Comparison of ENCODE assay signal across 2 cellular contexts in the genomic region with DNA sequence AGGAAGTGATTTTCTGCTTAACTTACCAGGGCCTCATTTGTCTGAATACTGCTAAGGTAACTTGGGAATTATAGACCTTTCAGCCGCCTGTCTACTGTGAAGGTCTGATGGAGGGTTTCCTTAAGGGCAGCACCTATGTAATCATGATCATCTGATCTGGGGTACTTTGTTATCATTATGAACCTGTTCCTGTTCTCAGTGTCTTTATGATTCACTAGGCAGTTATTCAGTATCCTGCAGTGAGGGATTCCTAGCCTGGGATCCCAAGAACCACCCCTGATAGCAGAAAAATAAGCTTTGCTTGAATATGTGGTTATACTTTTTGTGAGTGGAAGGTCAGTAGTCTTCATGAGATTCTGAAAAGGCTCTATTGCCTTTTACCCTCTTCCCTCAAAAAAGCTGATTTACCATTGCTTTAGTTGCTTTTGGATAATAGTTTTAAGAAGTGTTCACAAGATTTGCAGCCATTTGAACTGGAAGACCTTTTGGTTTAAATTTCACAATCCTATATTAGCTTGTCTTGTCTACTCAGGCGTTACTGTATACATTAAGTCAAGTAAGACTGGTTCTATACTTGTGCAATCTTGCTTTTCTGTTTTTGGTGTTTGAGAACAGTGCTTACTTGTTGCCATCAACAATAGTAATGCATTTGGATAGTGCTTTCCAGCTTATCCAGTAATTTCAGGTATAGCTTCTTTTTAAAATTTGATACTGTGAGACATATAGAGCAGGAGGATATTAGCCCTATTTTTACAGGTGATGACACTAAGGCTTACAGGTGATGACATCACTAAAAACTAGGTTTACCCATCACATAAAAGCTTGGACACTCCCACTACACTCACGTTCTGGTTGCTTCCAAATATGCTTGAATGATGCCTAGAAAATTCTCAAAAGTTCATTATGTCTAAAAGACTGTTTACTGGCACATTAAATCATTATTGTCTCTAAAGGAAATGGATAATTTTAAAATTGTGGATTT.
A peak's percentile ranks its signal among the peaks of the same experiment; 100 is the strongest.
TF ChIP-seq lines count a peak whose summit lies in the region.

No MANE protein-coding gene starts in this region.

TF ChIP-seq in GM23338, 12 proteins besides CTCF, POLR2A, EP300 and RAD21:
- no peak for TF ChIP-seq CREB1 (CRISPR knock-in tag; IDR thresholded peaks at IDR 0.05; ENCODE audit: low read depth)
- TF ChIP-seq EZH2phosphoT487 (IDR thresholded peaks at IDR 0.05; ENCODE audit: unreplicated experiment) = no peak
- no peak for TF ChIP-seq POLR2AphosphoS5 (IDR thresholded peaks at IDR 0.05; ENCODE audit: low read depth)
- no peak for TF ChIP-seq ZNF114 (CRISPR knock-in tag; IDR thresholded peaks at IDR 0.05)
- no peak for TF ChIP-seq STAT1 (IDR thresholded peaks at IDR 0.05; ENCODE audit: unreplicated experiment)
- TF ChIP-seq ZNF331 (CRISPR knock-in tag; IDR thresholded peaks at IDR 0.05; ENCODE audit: low read depth) = no peak
- TF ChIP-seq, protein P1, sequence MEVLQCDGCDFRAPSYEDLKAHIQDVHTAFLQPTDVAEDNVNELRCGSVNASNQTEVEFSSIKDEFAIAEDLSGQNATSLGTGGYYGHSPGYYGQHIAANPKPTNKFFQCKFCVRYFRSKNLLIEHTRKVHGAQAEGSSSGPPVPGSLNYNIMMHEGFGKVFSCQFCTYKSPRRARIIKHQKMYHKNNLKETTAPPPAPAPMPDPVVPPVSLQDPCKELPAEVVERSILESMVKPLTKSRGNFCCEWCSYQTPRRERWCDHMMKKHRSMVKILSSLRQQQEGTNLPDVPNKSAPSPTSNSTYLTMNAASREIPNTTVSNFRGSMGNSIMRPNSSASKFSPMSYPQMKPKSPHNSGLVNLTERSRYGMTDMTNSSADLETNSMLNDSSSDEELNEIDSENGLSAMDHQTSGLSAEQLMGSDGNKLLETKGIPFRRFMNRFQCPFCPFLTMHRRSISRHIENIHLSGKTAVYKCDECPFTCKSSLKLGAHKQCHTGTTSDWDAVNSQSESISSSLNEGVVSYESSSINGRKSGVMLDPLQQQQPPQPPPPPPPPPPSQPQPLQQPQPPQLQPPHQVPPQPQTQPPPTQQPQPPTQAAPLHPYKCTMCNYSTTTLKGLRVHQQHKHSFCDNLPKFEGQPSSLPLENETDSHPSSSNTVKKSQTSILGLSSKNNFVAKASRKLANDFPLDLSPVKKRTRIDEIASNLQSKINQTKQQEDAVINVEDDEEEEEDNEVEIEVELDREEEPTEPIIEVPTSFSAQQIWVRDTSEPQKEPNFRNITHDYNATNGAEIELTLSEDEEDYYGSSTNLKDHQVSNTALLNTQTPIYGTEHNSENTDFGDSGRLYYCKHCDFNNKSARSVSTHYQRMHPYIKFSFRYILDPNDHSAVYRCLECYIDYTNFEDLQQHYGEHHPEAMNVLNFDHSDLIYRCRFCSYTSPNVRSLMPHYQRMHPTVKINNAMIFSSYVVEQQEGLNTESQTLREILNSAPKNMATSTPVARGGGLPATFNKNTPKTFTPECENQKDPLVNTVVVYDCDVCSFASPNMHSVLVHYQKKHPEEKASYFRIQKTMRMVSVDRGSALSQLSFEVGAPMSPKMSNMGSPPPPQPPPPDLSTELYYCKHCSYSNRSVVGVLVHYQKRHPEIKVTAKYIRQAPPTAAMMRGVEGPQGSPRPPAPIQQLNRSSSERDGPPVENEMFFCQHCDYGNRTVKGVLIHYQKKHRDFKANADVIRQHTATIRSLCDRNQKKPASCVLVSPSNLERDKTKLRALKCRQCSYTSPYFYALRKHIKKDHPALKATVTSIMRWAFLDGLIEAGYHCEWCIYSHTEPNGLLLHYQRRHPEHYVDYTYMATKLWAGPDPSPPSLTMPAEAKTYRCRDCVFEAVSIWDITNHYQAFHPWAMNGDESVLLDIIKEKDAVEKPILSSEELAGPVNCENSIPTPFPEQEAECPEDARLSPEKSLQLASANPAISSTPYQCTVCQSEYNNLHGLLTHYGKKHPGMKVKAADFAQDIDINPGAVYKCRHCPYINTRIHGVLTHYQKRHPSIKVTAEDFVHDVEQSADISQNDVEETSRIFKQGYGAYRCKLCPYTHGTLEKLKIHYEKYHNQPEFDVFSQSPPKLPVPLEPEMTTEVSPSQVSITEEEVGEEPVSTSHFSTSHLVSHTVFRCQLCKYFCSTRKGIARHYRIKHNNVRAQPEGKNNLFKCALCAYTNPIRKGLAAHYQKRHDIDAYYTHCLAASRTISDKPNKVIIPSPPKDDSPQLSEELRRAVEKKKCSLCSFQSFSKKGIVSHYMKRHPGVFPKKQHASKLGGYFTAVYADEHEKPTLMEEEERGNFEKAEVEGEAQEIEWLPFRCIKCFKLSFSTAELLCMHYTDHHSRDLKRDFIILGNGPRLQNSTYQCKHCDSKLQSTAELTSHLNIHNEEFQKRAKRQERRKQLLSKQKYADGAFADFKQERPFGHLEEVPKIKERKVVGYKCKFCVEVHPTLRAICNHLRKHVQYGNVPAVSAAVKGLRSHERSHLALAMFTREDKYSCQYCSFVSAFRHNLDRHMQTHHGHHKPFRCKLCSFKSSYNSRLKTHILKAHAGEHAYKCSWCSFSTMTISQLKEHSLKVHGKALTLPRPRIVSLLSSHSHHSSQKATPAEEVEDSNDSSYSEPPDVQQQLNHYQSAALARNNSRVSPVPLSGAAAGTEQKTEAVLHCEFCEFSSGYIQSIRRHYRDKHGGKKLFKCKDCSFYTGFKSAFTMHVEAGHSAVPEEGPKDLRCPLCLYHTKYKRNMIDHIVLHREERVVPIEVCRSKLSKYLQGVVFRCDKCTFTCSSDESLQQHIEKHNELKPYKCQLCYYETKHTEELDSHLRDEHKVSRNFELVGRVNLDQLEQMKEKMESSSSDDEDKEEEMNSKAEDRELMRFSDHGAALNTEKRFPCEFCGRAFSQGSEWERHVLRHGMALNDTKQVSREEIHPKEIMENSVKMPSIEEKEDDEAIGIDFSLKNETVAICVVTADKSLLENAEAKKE (CRISPR knock-in tag; IDR thresholded peaks at IDR 0.05) = no peak
- TF ChIP-seq, protein P2, sequence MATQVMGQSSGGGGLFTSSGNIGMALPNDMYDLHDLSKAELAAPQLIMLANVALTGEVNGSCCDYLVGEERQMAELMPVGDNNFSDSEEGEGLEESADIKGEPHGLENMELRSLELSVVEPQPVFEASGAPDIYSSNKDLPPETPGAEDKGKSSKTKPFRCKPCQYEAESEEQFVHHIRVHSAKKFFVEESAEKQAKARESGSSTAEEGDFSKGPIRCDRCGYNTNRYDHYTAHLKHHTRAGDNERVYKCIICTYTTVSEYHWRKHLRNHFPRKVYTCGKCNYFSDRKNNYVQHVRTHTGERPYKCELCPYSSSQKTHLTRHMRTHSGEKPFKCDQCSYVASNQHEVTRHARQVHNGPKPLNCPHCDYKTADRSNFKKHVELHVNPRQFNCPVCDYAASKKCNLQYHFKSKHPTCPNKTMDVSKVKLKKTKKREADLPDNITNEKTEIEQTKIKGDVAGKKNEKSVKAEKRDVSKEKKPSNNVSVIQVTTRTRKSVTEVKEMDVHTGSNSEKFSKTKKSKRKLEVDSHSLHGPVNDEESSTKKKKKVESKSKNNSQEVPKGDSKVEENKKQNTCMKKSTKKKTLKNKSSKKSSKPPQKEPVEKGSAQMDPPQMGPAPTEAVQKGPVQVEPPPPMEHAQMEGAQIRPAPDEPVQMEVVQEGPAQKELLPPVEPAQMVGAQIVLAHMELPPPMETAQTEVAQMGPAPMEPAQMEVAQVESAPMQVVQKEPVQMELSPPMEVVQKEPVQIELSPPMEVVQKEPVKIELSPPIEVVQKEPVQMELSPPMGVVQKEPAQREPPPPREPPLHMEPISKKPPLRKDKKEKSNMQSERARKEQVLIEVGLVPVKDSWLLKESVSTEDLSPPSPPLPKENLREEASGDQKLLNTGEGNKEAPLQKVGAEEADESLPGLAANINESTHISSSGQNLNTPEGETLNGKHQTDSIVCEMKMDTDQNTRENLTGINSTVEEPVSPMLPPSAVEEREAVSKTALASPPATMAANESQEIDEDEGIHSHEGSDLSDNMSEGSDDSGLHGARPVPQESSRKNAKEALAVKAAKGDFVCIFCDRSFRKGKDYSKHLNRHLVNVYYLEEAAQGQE (IDR thresholded peaks at IDR 0.05; ENCODE audit: unreplicated experiment) = no peak

TF ChIP-seq in neural cell, 6 proteins besides CTCF, POLR2A, EP300 and RAD21:
- TF ChIP-seq POLR2AphosphoS5 (IDR thresholded peaks at IDR 0.05) (peak; percentile 28), TAF1 (IDR thresholded peaks at IDR 0.05; ENCODE audit: low read depth) (no peak), EZH2 (IDR thresholded peaks at IDR 0.05; ENCODE audit: borderline replicate concordance, insufficient read depth, low read length, poor library complexity, severe bottlenecking) (no peak)
